ENCODE assay signal across 1 cellular context in genomic region chr1:92902406-92902744, GRCh38.
TF ChIP-seq lines count a peak whose summit lies in the region.

No MANE protein-coding gene starts in this region.

TF ChIP-seq in Ishikawa, 13 proteins besides CTCF, POLR2A, EP300 and RAD21 (continued from another document):
- no peak for TF ChIP-seq TEAD4 (IDR thresholded peaks at IDR 0.05)
- TF ChIP-seq, protein P1, sequence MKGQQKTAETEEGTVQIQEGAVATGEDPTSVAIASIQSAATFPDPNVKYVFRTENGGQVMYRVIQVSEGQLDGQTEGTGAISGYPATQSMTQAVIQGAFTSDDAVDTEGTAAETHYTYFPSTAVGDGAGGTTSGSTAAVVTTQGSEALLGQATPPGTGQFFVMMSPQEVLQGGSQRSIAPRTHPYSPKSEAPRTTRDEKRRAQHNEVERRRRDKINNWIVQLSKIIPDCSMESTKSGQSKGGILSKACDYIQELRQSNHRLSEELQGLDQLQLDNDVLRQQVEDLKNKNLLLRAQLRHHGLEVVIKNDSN (IDR thresholded peaks at IDR 0.05), result no peak
- no peak for TF ChIP-seq CEBPB (IDR thresholded peaks at IDR 0.05)
